Comparison of ENCODE assay signal across 21 cellular contexts in the genomic region with DNA sequence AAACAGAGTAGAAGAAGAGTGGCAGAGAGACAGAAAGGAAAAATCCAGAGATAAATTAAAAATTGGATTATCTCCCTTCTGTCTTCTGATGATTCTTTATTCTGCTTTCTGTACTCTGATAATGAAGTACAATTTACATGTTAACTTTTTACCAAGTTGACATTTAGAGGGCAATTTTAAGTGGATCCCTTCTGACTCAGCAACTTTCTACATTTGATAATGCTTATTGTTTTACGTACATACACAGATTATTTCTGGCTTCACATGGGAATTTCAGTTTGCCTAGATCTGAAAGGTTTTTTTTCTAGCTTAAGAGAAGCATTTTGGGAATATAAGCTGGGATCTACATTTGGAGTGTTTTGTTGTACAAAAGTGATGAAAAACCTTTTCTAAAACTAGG.
DNase-seq lines count a peak whose midpoint lies in the region; ATAC-seq, FAIRE-seq and TF ChIP-seq lines count a peak whose summit lies in the region.
"Had no signal": no experiment of that assay in that cellular context is flagged by ENCODE, and none has a peak within 500 bp of the region (broad histone marks: within the 10 kb centered on the region; RNA-seq: fewer than 3 reads in every experiment).

No MANE protein-coding gene starts in this region.

- H4K20me1 ChIP-seq in HepG2 (ENCODE audit: insufficient read depth, low read length) = no peaks in the 10 kb centered on the region
- no peaks in the 10 kb centered on the region for H4K20me1 ChIP-seq in hepatocyte (ENCODE audit: insufficient read depth, poor library complexity, severe bottlenecking)
- H4K20me1 ChIP-seq: BLaER1 treated with 17β-estradiol and CSF1 and Interleukin-3, amounts not matched to agents 10 nM and 100 nM had no signal

- H3K4me1 ChIP-seq in HepG2 (ENCODE audit: insufficient read depth, low read length) (no peaks in the 10 kb centered on the region), right lobe of liver (no peaks in the 10 kb centered on the region), hepatocyte (ENCODE audit: insufficient read depth) (no peaks in the 10 kb centered on the region)

- ATAC-seq in HepG2 (no peak), right lobe of liver (no peak), GM21723 (IDR thresholded peaks at IDR 0.05; ENCODE audit: unreplicated experiment) (no peak)

- intact Hi-C loops in HepG2 (cut with micrococcal nuclease; ENCODE audit: unreplicated experiment) (no loop called here), right lobe of liver (cut with DNase I) (no loop called here)

- no peak for TF ChIP-seq CTCF in HepG2 (CRISPR knock-in tag; IDR thresholded peaks at IDR 0.05)
- no peak for TF ChIP-seq CTCF in right lobe of liver (IDR thresholded peaks at IDR 0.05)
- TF ChIP-seq CTCF in hepatocyte (IDR thresholded peaks at IDR 0.05; ENCODE audit: poor library complexity) = no peak

- DNase-seq in HepG2 (ENCODE audit: low spot score) (no peak), right lobe of liver (no peak), fibroblast of peridontal ligament (ENCODE audit: extremely low read depth) (peak; percentile 9), hepatocyte (ENCODE audit: low spot score) (no peak), NCI-H1417 treated with DMSO at 0.1 percent for 48 hours (lab: John Stamatoyannopoulos, UW) (no peak)
- DNase-seq: ACHN; AML-193; BE2C; CD4-positive, alpha-beta T cell; CD8-positive, alpha-beta memory T cell; DMS53; DMS79 treated with DMSO at 0.1 percent for 48 hours; GF-D8; H7; HCEC 1CT had no signal

- 3% methylated on average over 1 of the region's 1 CpG for WGBS in HepG2 (ENCODE audit: low lambda C conversion rate)
- 30% methylated on average over 1 of the region's 1 CpG for WGBS in right lobe of liver (ENCODE audit: insufficient coverage, low coverage, low lambda C conversion rate, missing lambda C conversion rate)
- 84% methylated on average over 1 of the region's 1 CpG for WGBS in hepatocyte (ENCODE audit: low lambda C conversion rate, missing lambda C conversion rate)

- no peak for FAIRE-seq in HepG2 (lab: Jason Lieb, UNC)
- FAIRE-seq: GM12891, GM18507, H1 had no signal

- no peaks in the 10 kb centered on the region for H3K27me3 ChIP-seq in HepG2 (ENCODE audit: control insufficient read depth in 1 of 2, insufficient read depth in 2 of 2, low read length in 2 of 2)
- H3K27me3 ChIP-seq in right lobe of liver = no peaks in the 10 kb centered on the region
- H3K27me3 ChIP-seq in hepatocyte = no peaks in the 10 kb centered on the region
- H3K27me3 ChIP-seq: BE2C; BLaER1 treated with 17β-estradiol and CSF1 and Interleukin-3, amounts not matched to agents 10 nM and 100 nM had no signal

- no peaks in the 10 kb centered on the region for H3K79me2 ChIP-seq in HepG2 (ENCODE audit: insufficient read depth, low read length)
- no peaks in the 10 kb centered on the region for H3K79me2 ChIP-seq in hepatocyte

- TF ChIP-seq POLR2A in HepG2 (IDR thresholded peaks at IDR 0.05; ENCODE audit: insufficient read depth in 1 of 2, low read depth in 2 of 2, low read length in 2 of 2) (no peak), right lobe of liver (IDR thresholded peaks at IDR 0.05) (no peak)

- H3K9me3 ChIP-seq in HepG2 (ENCODE audit: low read length) (peaks cover 15% of the 10 kb centered on the region), right lobe of liver (no peaks in the 10 kb centered on the region), hepatocyte (ENCODE audit: low read depth) (no peaks in the 10 kb centered on the region)
- H3K9me3 ChIP-seq: BE2C; BLaER1 treated with 17β-estradiol and CSF1 and Interleukin-3, amounts not matched to agents 10 nM and 100 nM had no signal

- BruUV-seq in HepG2 (replicated peaks; lab: Mats Ljungman, UMichigan) = no TSS peak

- H2AFZ ChIP-seq in HepG2 (ENCODE audit: low read length) (no peak overlapping the region), hepatocyte (peak overlapping the region; percentile 36)

- H3K4me2 ChIP-seq in HepG2 (ENCODE audit: low read depth, low read length) (no peak overlapping the region), hepatocyte (no peak overlapping the region)
- H3K4me2 ChIP-seq: BLaER1 treated with 17β-estradiol and CSF1 and Interleukin-3, amounts not matched to agents 10 nM and 100 nM had no signal

- H3K27ac ChIP-seq in HepG2 (ENCODE audit: extremely low read length, insufficient read depth, low read length) (no peak overlapping the region), right lobe of liver (no peak overlapping the region), hepatocyte (no peak overlapping the region)
- H3K27ac ChIP-seq: 22Rv1; BLaER1 treated with 17β-estradiol and CSF1 and Interleukin-3, amounts not matched to agents 10 nM and 100 nM had no signal

- no peak overlapping the region for H3K4me3 ChIP-seq in HepG2 (replicated peaks in 1 of 3; ENCODE audit: insufficient read depth in 1 of 3, low read depth in 2 of 3, low read length in 3 of 3)
- no peak overlapping the region for H3K4me3 ChIP-seq in right lobe of liver
- H3K4me3 ChIP-seq in hepatocyte = no peak overlapping the region
- H3K4me3 ChIP-seq: BLaER1 treated with 17β-estradiol and CSF1 and Interleukin-3, amounts not matched to agents 10 nM and 100 nM had no signal

- TF ChIP-seq EP300 in HepG2 (IDR thresholded peaks at IDR 0.05; ENCODE audit: low read depth in 2 of 2, low read length in 2 of 2) (no peak), HepG2 (CRISPR knock-in tag; IDR thresholded peaks at IDR 0.05; ENCODE audit: borderline replicate concordance) (no peak)

- POLR2A ChIA-PET in HepG2 (lab: Yijun Ruan, JAX) = no interaction called here

- no peak for TF ChIP-seq RAD21 in HepG2 (CRISPR knock-in tag; IDR thresholded peaks at IDR 0.05)

- H3K36me3 ChIP-seq in HepG2 (replicated peaks in 1 of 2; ENCODE audit: control insufficient read depth in 1 of 2, insufficient read depth in 2 of 2, low read length in 2 of 2) = no peaks in the 10 kb centered on the region
- H3K36me3 ChIP-seq in right lobe of liver = no peaks in the 10 kb centered on the region
- H3K36me3 ChIP-seq in hepatocyte (replicated peaks; ENCODE audit: insufficient read depth, low read depth) = no peaks in the 10 kb centered on the region
- H3K36me3 ChIP-seq: BE2C; BLaER1 treated with 17β-estradiol and CSF1 and Interleukin-3, amounts not matched to agents 10 nM and 100 nM had no signal

- H3K9ac ChIP-seq in HepG2 (ENCODE audit: insufficient read depth, low read depth, low read length) = no peak overlapping the region
- H3K9ac ChIP-seq: BLaER1 treated with 17β-estradiol and CSF1 and Interleukin-3, amounts not matched to agents 10 nM and 100 nM had no signal

- in situ Hi-C loops in HepG2 (cut with HindIII; ENCODE audit: extremely low pct_ligation_motif_present, low pct_unique_long_range_greater_than_20kb) = no loop called here

- H3K9me2 ChIP-seq in hepatocyte (replicated peaks; ENCODE audit: insufficient read depth) = no peaks in the 10 kb centered on the region

- CTCF ChIA-PET in HepG2 (lab: Yijun Ruan, JAX; ENCODE audit: low intra/inter-chr PET ratio, low total read pairs) = no interaction called here

TF ChIP-seq in HepG2, 621 proteins besides CTCF, POLR2A, EP300 and RAD21:
- no peak for TF ChIP-seq TGIF2 (CRISPR knock-in tag; IDR thresholded peaks at IDR 0.05)
- TF ChIP-seq MAFK (conservative IDR thresholded peaks at IDR 0.05 in 1 of 2, IDR thresholded peaks at IDR 0.05 in 1 of 2; ENCODE audit: low read length in 2 of 2) = peak; percentile 8 to 54; a peak in 2 of 4 replicates
- TF ChIP-seq MAFF (IDR thresholded peaks at IDR 0.05; ENCODE audit: low read depth, low read length) = 0 out of 2 replicates have a peak, but pooled peaks have one; percentile 7
- TF ChIP-seq, protein P1, sequence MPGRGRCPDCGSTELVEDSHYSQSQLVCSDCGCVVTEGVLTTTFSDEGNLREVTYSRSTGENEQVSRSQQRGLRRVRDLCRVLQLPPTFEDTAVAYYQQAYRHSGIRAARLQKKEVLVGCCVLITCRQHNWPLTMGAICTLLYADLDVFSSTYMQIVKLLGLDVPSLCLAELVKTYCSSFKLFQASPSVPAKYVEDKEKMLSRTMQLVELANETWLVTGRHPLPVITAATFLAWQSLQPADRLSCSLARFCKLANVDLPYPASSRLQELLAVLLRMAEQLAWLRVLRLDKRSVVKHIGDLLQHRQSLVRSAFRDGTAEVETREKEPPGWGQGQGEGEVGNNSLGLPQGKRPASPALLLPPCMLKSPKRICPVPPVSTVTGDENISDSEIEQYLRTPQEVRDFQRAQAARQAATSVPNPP (CRISPR knock-in tag; IDR thresholded peaks at IDR 0.05) = no peak
- TF ChIP-seq ZNF850 (CRISPR knock-in tag; conservative IDR thresholded peaks at IDR 0.05) = no peak
